10 cellular contexts compared by ENCODE assay signal in genomic region chr3:9601006-9601581, GRCh38. TPM values are rescaled to one million over a fixed set of nuclear protein-coding genes. Genes with fewer than 3 reads are reported as not detected.
DNase-seq lines count a peak whose midpoint lies in the region; ATAC-seq and TF ChIP-seq lines count a peak whose summit lies in the region.
"Not testable (repeated sequence)": the region's sequence is repeated elsewhere in the genome, so short reads cannot be mapped to it uniquely, and the experiment has no call there.
"Had no signal": no experiment of that assay in that cellular context is flagged by ENCODE, and none has a peak within 500 bp of the region (broad histone marks: within the 10 kb centered on the region; RNA-seq: fewer than 3 reads in every experiment).

No MANE protein-coding gene starts in this region.

- not testable (repeated sequence) for H3K56ac ChIP-seq in IMR-90 (ENCODE audit: extremely low read depth, insufficient read depth, low read length)

- H2AK5ac ChIP-seq in IMR-90 (ENCODE audit: low read depth, low read length); trophoblast cell (ENCODE audit: low read length): not testable (repeated sequence)

- H3K79me1 ChIP-seq in IMR-90 (ENCODE audit: low read depth in 1 of 2, low read length in 2 of 2); trophoblast cell (ENCODE audit: low read length): not testable (repeated sequence)

- peaks cover 10% of the 10 kb centered on the region for H3K27me3 ChIP-seq in ACC112 (ENCODE audit: insufficient read depth, low read length)
- not testable (repeated sequence) for H3K27me3 ChIP-seq in IMR-90 (ENCODE audit: control insufficient read depth, insufficient read depth, low read length); fibroblast of lung (ENCODE audit: control insufficient read depth, insufficient read depth, low read length); kidney epithelial cell (ENCODE audit: control insufficient read depth, insufficient read depth, low read length); trophoblast cell (ENCODE audit: insufficient read depth, low read length); testis

- H3K4ac ChIP-seq in IMR-90 (ENCODE audit: low read depth, low read length); trophoblast cell (ENCODE audit: low read depth, low read length): not testable (repeated sequence)

- H2BK5ac ChIP-seq in IMR-90 (ENCODE audit: low read depth, low read length, poor library complexity, severe bottlenecking); trophoblast cell (ENCODE audit: low read depth, low read length, poor library complexity): not testable (repeated sequence)

- CTCF ChIA-PET in IMR-90 (lab: Yijun Ruan, JAX), result interaction anchor here (0.6 kb wide), 1 partner anchor 8 kb away, joined by 6 read pairs; no protein-coding TSS in a partner anchor

- peaks cover 33% of the 10 kb centered on the region for H3K27me3 Mint-ChIP-seq in activated naive CD8-positive, alpha-beta T cell treated with anti-CD3 and anti-CD28 coated beads, Interleukin-2, amount 10 ng/mL, durations not matched to agents 7 days and 5 days
- not testable (repeated sequence) for H3K27me3 Mint-ChIP-seq in chondrocyte (ENCODE audit: low read depth)

- TF ChIP-seq CTCF in IMR-90 (conservative IDR thresholded peaks at IDR 0.05; ENCODE audit: low read depth, low read length); chondrocyte (IDR thresholded peaks at IDR 0.05); fibroblast of lung (conservative IDR thresholded peaks at IDR 0.05 in 1 of 2, IDR thresholded peaks at IDR 0.05 in 1 of 2; ENCODE audit: low read depth in 1 of 2, low read length in 2 of 2); kidney epithelial cell (IDR thresholded peaks at IDR 0.05; ENCODE audit: insufficient read depth, low read length, poor library complexity, severe bottlenecking); testis (IDR thresholded peaks at IDR 0.05): not testable (repeated sequence)

- H3K14ac ChIP-seq in IMR-90 (replicated peaks; ENCODE audit: low read depth, low read length); trophoblast cell (ENCODE audit: low read length): not testable (repeated sequence)

- H3K36me3 Mint-ChIP-seq in activated naive CD8-positive, alpha-beta T cell treated with anti-CD3 and anti-CD28 coated beads, Interleukin-2, amount 10 ng/mL, durations not matched to agents 7 days and 5 days; chondrocyte (ENCODE audit: low read depth): not testable (repeated sequence)

- BruUV-seq in IMR-90 (replicated peaks; lab: Mats Ljungman, UMichigan), result not testable (repeated sequence)

- not testable (repeated sequence) for H3K18ac ChIP-seq in IMR-90 (ENCODE audit: low read depth, low read length); trophoblast cell (ENCODE audit: low read length)

- not testable (repeated sequence) for H2AK9ac ChIP-seq in IMR-90 (replicated peaks; ENCODE audit: low read depth, low read length, poor library complexity)

- peak overlapping the region; percentile 39 for H2AFZ ChIP-seq in ACC112 (ENCODE audit: low read length, unreplicated experiment)
- H2AFZ ChIP-seq in IMR-90 (replicated peaks; ENCODE audit: low read length, poor library complexity), result peak overlapping the region; percentile 77
- not testable (repeated sequence) for H2AFZ ChIP-seq in fibroblast of lung (ENCODE audit: low read length); trophoblast cell (ENCODE audit: insufficient read depth, low read length, poor library complexity)

- not testable (repeated sequence) for H3K23ac ChIP-seq in IMR-90 (ENCODE audit: low read depth, low read length); trophoblast cell (ENCODE audit: low read length)

- not testable (repeated sequence) for H3K27ac ChIP-seq in ACC112 (ENCODE audit: low read depth, low read length); IMR-90 (ENCODE audit: insufficient read depth, low read length); fibroblast of lung (ENCODE audit: insufficient read depth, low read length); trophoblast cell (ENCODE audit: low read depth, low read length); testis

- H4K5ac ChIP-seq in IMR-90 (ENCODE audit: low read depth, low read length), result not testable (repeated sequence)

- WGBS in IMR-90 (ENCODE audit: extremely low coverage in 2 of 2, insufficient read length in 1 of 2), 2 experiments, result 69% methylated on average over 12 of the region's 24 CpGs; no CpG with 5 or more reads in 1 of the 2 experiments
- WGBS in trophoblast cell (ENCODE audit: extremely low coverage, insufficient coverage, insufficient read length), result no CpG with 5 or more reads among the region's 24 CpGs
- WGBS in testis, 2 donors, result 55 to 64% methylated on average over 19 to 24 of the region's 24 CpGs

- not testable (repeated sequence) for H3K9me3 ChIP-seq in IMR-90 (ENCODE audit: control insufficient read depth, insufficient read depth, low read length); fibroblast of lung (ENCODE audit: control insufficient read depth, insufficient read depth, low read depth, low read length); trophoblast cell (ENCODE audit: insufficient read depth, low read depth, low read length); testis

- not testable (repeated sequence) for H2BK20ac ChIP-seq in IMR-90 (ENCODE audit: low read depth, low read length)

- not testable (repeated sequence) for ATAC-seq in IMR-90 (ENCODE audit: low read depth); activated naive CD8-positive, alpha-beta T cell treated with anti-CD3 and anti-CD28 coated beads, Interleukin-2, amount 10 ng/mL, durations not matched to agents 7 days and 5 days (ENCODE audit: low read depth)

- TF ChIP-seq RAD21 in IMR-90 (IDR thresholded peaks at IDR 0.05; ENCODE audit: low read length), result not testable (repeated sequence)

- not testable (repeated sequence) for H2BK15ac ChIP-seq in IMR-90 (ENCODE audit: low read depth, low read length)

- H2BK12ac ChIP-seq in trophoblast cell (ENCODE audit: low read length), result not testable (repeated sequence)

- H4K91ac ChIP-seq in IMR-90 (ENCODE audit: insufficient read depth, low read depth, low read length); trophoblast cell (ENCODE audit: low read depth, low read length): not testable (repeated sequence)

- not testable (repeated sequence) for TF ChIP-seq POLR2A in IMR-90 (IDR thresholded peaks at IDR 0.05; ENCODE audit: low read depth, low read length); testis (IDR thresholded peaks at IDR 0.05)

- not testable (repeated sequence) for H3K79me2 ChIP-seq in ACC112 (ENCODE audit: control insufficient read depth, insufficient read depth, low read length, unreplicated experiment); fibroblast of lung (ENCODE audit: control insufficient read depth, insufficient read depth, low read length); trophoblast cell (ENCODE audit: control insufficient read depth, insufficient read depth, low read length, poor library complexity)

- not testable (repeated sequence) for H3K36me3 ChIP-seq in ACC112 (ENCODE audit: insufficient read depth, low read length); IMR-90 (ENCODE audit: control insufficient read depth, insufficient read depth, low read length); fibroblast of lung (ENCODE audit: control insufficient read depth, insufficient read depth, low read length); kidney epithelial cell (ENCODE audit: control insufficient read depth, insufficient read depth, low read length); trophoblast cell (ENCODE audit: control insufficient read depth in 1 of 2, insufficient read depth in 2 of 2, low read length in 2 of 2); testis (ENCODE audit: low read depth, missing control alignments)

- H3K4me3 ChIP-seq in ACC112 (ENCODE audit: low read depth, low read length) (peak overlapping the region; percentile 63), fibroblast of lung (replicated peaks in 1 of 4; ENCODE audit: control extremely low read depth in 1 of 4, insufficient read depth in 1 of 4, low read depth in 3 of 4, low read length in 4 of 4) (peak overlapping the region in 1 of 4 experiments; percentile 22), kidney epithelial cell (ENCODE audit: low read depth, low read length) (peak overlapping the region; percentile 17), testis (peak overlapping the region; percentile 20 to 22)
- H3K4me3 ChIP-seq in IMR-90 (ENCODE audit: insufficient read depth, low read depth, low read length); trophoblast cell (ENCODE audit: low read depth, low read length): not testable (repeated sequence)

- DNase-seq in IMR-90; activated naive CD8-positive, alpha-beta T cell treated with anti-CD3 and anti-CD28 coated beads, Interleukin-2, amount 10 ng/mL, durations not matched to agents 7 days and 5 days; chondrocyte (ENCODE audit: low spot score); fibroblast of lung (ENCODE audit: low read depth in 2 of 2); kidney epithelial cell (ENCODE audit: low read depth); testis: not testable (repeated sequence)
- DNase-seq in trophoblast cell, result peak; percentile 10 to 35

- not testable (repeated sequence) for H3K27ac Mint-ChIP-seq in activated naive CD8-positive, alpha-beta T cell treated with anti-CD3 and anti-CD28 coated beads, Interleukin-2, amount 10 ng/mL, durations not matched to agents 7 days and 5 days; chondrocyte (ENCODE audit: unreplicated experiment)

- dilution Hi-C loops in IMR-90 (cut with HindIII; ENCODE audit: low sequenced_read_pairs, unreplicated experiment), result not testable (repeated sequence)

- H3K4me3 Mint-ChIP-seq in activated naive CD8-positive, alpha-beta T cell treated with anti-CD3 and anti-CD28 coated beads, Interleukin-2, amount 10 ng/mL, durations not matched to agents 7 days and 5 days, result peak overlapping the region; percentile 37
- peak overlapping the region; percentile 35 for H3K4me3 Mint-ChIP-seq in chondrocyte (ENCODE audit: unreplicated experiment)

- intact Hi-C loops in IMR-90 (cut with micrococcal nuclease); testis (cut with DNase I; ENCODE audit: low total_unique reads): not testable (repeated sequence)

- not testable (repeated sequence) for H3K9me3 Mint-ChIP-seq in activated naive CD8-positive, alpha-beta T cell treated with anti-CD3 and anti-CD28 coated beads, Interleukin-2, amount 10 ng/mL, durations not matched to agents 7 days and 5 days
- peaks cover 11% of the 10 kb centered on the region for H3K9me3 Mint-ChIP-seq in chondrocyte (ENCODE audit: low read depth)

- not testable (repeated sequence) for H4K20me1 ChIP-seq in IMR-90 (ENCODE audit: insufficient read depth, low read length); fibroblast of lung (ENCODE audit: control insufficient read depth, extremely low read depth, insufficient read depth, low read length)

- H4K8ac ChIP-seq in IMR-90 (ENCODE audit: low read depth in 2 of 2, low read length in 2 of 2); trophoblast cell (ENCODE audit: low read depth, low read length): not testable (repeated sequence)

- in situ Hi-C loops in IMR-90 (cut with MboI; ENCODE audit: low sequenced_read_pairs), result not testable (repeated sequence)

- H3K4me2 ChIP-seq in IMR-90 (ENCODE audit: low read depth, low read length); trophoblast cell (ENCODE audit: low read length): not testable (repeated sequence)
- H3K4me2 ChIP-seq in fibroblast of lung (ENCODE audit: extremely low read depth, insufficient read depth, low read length), result peak overlapping the region; percentile 25

- H3K4me1 ChIP-seq in ACC112 (ENCODE audit: control insufficient read depth, insufficient read depth, low read length, unreplicated experiment); IMR-90 (ENCODE audit: control insufficient read depth, insufficient read depth, low read length); fibroblast of lung (ENCODE audit: control insufficient read depth, extremely low read depth, insufficient read depth, low read length); trophoblast cell (ENCODE audit: control insufficient read depth in 1 of 2, insufficient read depth in 2 of 2, low read length in 2 of 2); testis: not testable (repeated sequence)

- not testable (repeated sequence) for H3K9me1 ChIP-seq in IMR-90 (ENCODE audit: insufficient read depth, low read length)

- not testable (repeated sequence) for H3K4me1 Mint-ChIP-seq in activated naive CD8-positive, alpha-beta T cell treated with anti-CD3 and anti-CD28 coated beads, Interleukin-2, amount 10 ng/mL, durations not matched to agents 7 days and 5 days; chondrocyte (ENCODE audit: low read depth)

- POLR2A ChIA-PET in IMR-90 (lab: Charles Lee; ENCODE audit: unreplicated experiment); activated naive CD8-positive, alpha-beta T cell treated with anti-CD3 and anti-CD28 coated beads, Interleukin-2, amount 10 ng/mL, durations not matched to agents 7 days and 5 days (lab: Charles Lee): not testable (repeated sequence)

- H4K12ac ChIP-seq in trophoblast cell (ENCODE audit: low read depth, low read length), result not testable (repeated sequence)

- H2BK120ac ChIP-seq in IMR-90 (ENCODE audit: low read depth, low read length); trophoblast cell (ENCODE audit: insufficient read depth, low read length, poor library complexity): not testable (repeated sequence)

- H3K9ac ChIP-seq in IMR-90 (ENCODE audit: low read depth, low read length); fibroblast of lung (ENCODE audit: insufficient read depth, low read length); trophoblast cell (ENCODE audit: low read length): not testable (repeated sequence)

RNA-seq across cellular contexts. Expression of gene LHFPL4, which starts 47.5 kb away (rescaled TPM):
- total RNA-seq in IMR-90 (2012; rRNA removed) (not detected in 2 replicates), chondrocyte (not detected in 3 replicates), fibroblast of lung (under 0.01 and 0.17 TPM in 2 replicates), kidney epithelial cell (not detected in 2 replicates), testis (1 to 10 TPM; 1.3 to 2.3 TPM)
- polyA plus RNA-seq in IMR-90 (2012; rRNA removed) (not detected in 2 replicates), fibroblast of lung (0.01 TPM in 1 of 2 replicates, not detected in the other), testis (ENCODE audit: insufficient read depth, low read depth, low replicate concordance) (1.3 TPM)
- 0.01 TPM in 1 of 2 replicates, not detected in the other for polyA plus RNA-seq in IMR-90 (2012; cell fraction: cytosol; rRNA removed)
- 0.01 TPM in 1 of 2 replicates, not detected in the other for polyA plus RNA-seq in IMR-90 (2012; cell fraction: nucleus; rRNA removed; ENCODE audit: low replicate concordance)
- not detected for total RNA-seq in activated naive CD8-positive, alpha-beta T cell treated with anti-CD3 and anti-CD28 coated beads, Interleukin-2, amount 10 ng/mL, durations not matched to agents 7 days and 5 days
- polyA plus RNA-seq in fibroblast of lung (2012), result 0.02 TPM in 2 replicates
- polyA minus RNA-seq in fibroblast of lung (ENCODE audit: low replicate concordance), result not detected in 2 replicates
- 0.01 TPM in 2 replicates for polyA plus RNA-seq in trophoblast cell (2013)
- total RNA-seq: CD4-positive, CD25-positive, alpha-beta regulatory T cell; LHCN-M2 had no signal

RNA-seq across cellular contexts. Expression of gene MTMR14, which starts 48.2 kb away (rescaled TPM):
- 38.3 and 41.4 TPM in 2 replicates for total RNA-seq in IMR-90 (2012; rRNA removed)
- polyA plus RNA-seq in IMR-90 (2012; rRNA removed), result 22.3 and 22.7 TPM in 2 replicates
- 14.4 and 18.4 TPM in 2 replicates for polyA plus RNA-seq in IMR-90 (2012; cell fraction: cytosol; rRNA removed)
- polyA plus RNA-seq in IMR-90 (2012; cell fraction: nucleus; rRNA removed; ENCODE audit: low replicate concordance), result 28.4 and 32.4 TPM in 2 replicates
- total RNA-seq in activated naive CD8-positive, alpha-beta T cell treated with anti-CD3 and anti-CD28 coated beads, Interleukin-2, amount 10 ng/mL, durations not matched to agents 7 days and 5 days, result 10 to 100 TPM; 52.5 to 57.1 TPM
- 17.1 to 22.2 TPM (median 19.1 TPM) in 3 replicates for total RNA-seq in chondrocyte
- total RNA-seq in fibroblast of lung, result 27.0 and 35.2 TPM in 2 replicates
- polyA plus RNA-seq in fibroblast of lung, result 28.5 and 36.9 TPM in 2 replicates
- polyA plus RNA-seq in fibroblast of lung (2012), result 24.0 and 30.4 TPM in 2 replicates
- 46.1 and 52.7 TPM in 2 replicates for polyA minus RNA-seq in fibroblast of lung (ENCODE audit: low replicate concordance)
- total RNA-seq in kidney epithelial cell, result 43.8 and 46.5 TPM in 2 replicates
- 19.9 and 20.8 TPM in 2 replicates for polyA plus RNA-seq in trophoblast cell (2013)
- total RNA-seq in testis, result 10 to 100 TPM; 58.9 to 70.6 TPM
- 43.6 TPM for polyA plus RNA-seq in testis (ENCODE audit: insufficient read depth, low read depth, low replicate concordance)
